11 cellular contexts compared by ENCODE assay signal in genomic region chr11:35106595-35106994, GRCh38. TPM values are rescaled to one million over a fixed set of nuclear protein-coding genes. Genes with fewer than 3 reads are reported as not detected.
A peak's percentile ranks its signal among the peaks of the same experiment; 100 is the strongest.
DNase-seq lines count a peak whose midpoint lies in the region; ATAC-seq and TF ChIP-seq lines count a peak whose summit lies in the region.
"Had no signal": no experiment of that assay in that cellular context is flagged by ENCODE, and none has a peak within 500 bp of the region (broad histone marks: within the 10 kb centered on the region; RNA-seq: fewer than 3 reads in every experiment).

No MANE protein-coding gene starts in this region.

- H3K4me1 ChIP-seq in BLaER1 (peaks cover 86% of the 10 kb centered on the region), OCI-LY3 (ENCODE audit: low read length) (peaks cover 64% of the 10 kb centered on the region), body of pancreas (peaks cover 4% of the 10 kb centered on the region)

- H3K27me3 ChIP-seq in BLaER1, result no peaks in the 10 kb centered on the region
- H3K27me3 ChIP-seq in OCI-LY3 (ENCODE audit: low read depth, low read length), result no peaks in the 10 kb centered on the region
- H3K27me3 ChIP-seq in body of pancreas, result no peaks in the 10 kb centered on the region

- 74 to 87% methylated on average over 2 of the region's 2 CpGs for WGBS in body of pancreas, 2 donors

- ATAC-seq in GM18907 (IDR thresholded peaks at IDR 0.05; ENCODE audit: unreplicated experiment) (peak; percentile 86), HG02973 (IDR thresholded peaks at IDR 0.05; ENCODE audit: unreplicated experiment) (peak; percentile 73), body of pancreas (no peak)

- intact Hi-C loops in body of pancreas (cut with DNase I), result no loop called here

- in situ Hi-C loops in GM13976 (cut with MboI; ENCODE audit: low sequenced_read_pairs, unreplicated experiment), result no loop called here

- TF ChIP-seq POLR2A in body of pancreas (IDR thresholded peaks at IDR 0.05), result no peak

- H3K4me2 ChIP-seq in BLaER1 (peak overlapping the region; percentile 83), OCI-LY3 (ENCODE audit: low read length) (peak overlapping the region; percentile 78)

- H3K9me3 ChIP-seq in BLaER1 (peaks cover 5% of the 10 kb centered on the region; the same call in 1 of the 2 replicates), OCI-LY3 (ENCODE audit: insufficient read depth, low read length) (no peaks in the 10 kb centered on the region), body of pancreas (no peaks in the 10 kb centered on the region)

- peak overlapping the region; percentile 15; the same call in 1 of the 2 replicates for H3K9ac ChIP-seq in BLaER1
- H3K9ac ChIP-seq in OCI-LY3 (ENCODE audit: low read length), result peak overlapping the region; percentile 59; the same call in 1 of the 2 replicates

- H3K36me3 ChIP-seq in BLaER1, result no peaks in the 10 kb centered on the region
- H3K36me3 ChIP-seq in OCI-LY3 (replicated peaks; ENCODE audit: low read depth, low read length), result no peaks in the 10 kb centered on the region
- H3K36me3 ChIP-seq in body of pancreas (replicated peaks in 1 of 2; ENCODE audit: insufficient read depth in 1 of 2, low read depth in 2 of 2), result no peaks in the 10 kb centered on the region

- H3K27ac ChIP-seq in BLaER1, result peak overlapping the region; percentile 60
- H3K27ac ChIP-seq in OCI-LY3 (ENCODE audit: low read length), result peak overlapping the region; percentile 73
- no peak overlapping the region for H3K27ac ChIP-seq in body of pancreas

- TF ChIP-seq CTCF in OCI-LY3 (IDR thresholded peaks at IDR 0.05; ENCODE audit: low read depth, low read length) (no peak), body of pancreas (IDR thresholded peaks at IDR 0.05) (no peak), GM13976 (IDR thresholded peaks at IDR 0.05; ENCODE audit: borderline replicate concordance, control extremely low read depth, extremely low read depth, insufficient read depth, missing control alignments) (no peak)

- H2AFZ ChIP-seq in OCI-LY3 (ENCODE audit: low read depth, low read length), result no peak overlapping the region

- DNase-seq in DMS53 (lab: John Stamatoyannopoulos, UW) (no peak), body of pancreas (no peak), GM13976 (ENCODE audit: low spot score) (no peak)
- no peak for DNase-seq in stimulated activated CD4-positive, alpha-beta T cell treated with anti-CD3 and anti-CD28 coated beads, Interleukin-15, amount 100 ng/mL, for 24 hours
- DNase-seq: H7, mammary epithelial cell, NCI-H187 had no signal

- no peaks in the 10 kb centered on the region for H3K79me2 ChIP-seq in OCI-LY3 (ENCODE audit: low read length)

- H4K20me1 ChIP-seq in BLaER1 (no peaks in the 10 kb centered on the region), OCI-LY3 (ENCODE audit: insufficient read depth, low read length) (no peaks in the 10 kb centered on the region)

- H3K4me3 ChIP-seq in BLaER1 (peak overlapping the region; percentile 39; the same call in 1 of the 2 replicates), OCI-LY3 (ENCODE audit: low read length) (peak overlapping the region; percentile 37), body of pancreas (no peak overlapping the region)

RNA-seq across cellular contexts. Expression of gene CD44, which starts 32.4 kb away (rescaled TPM):
- total RNA-seq in body of pancreas, result 100 to 1,000 TPM; 266 to 433 TPM

Comparison
In these comparisons a context has a peak if more than half of its experiments do, and no peak if none do; other contexts are left out.
1. H3K27ac ChIP-seq: peak in BLaER1 (single experiment) and OCI-LY3 (single experiment); none in body of pancreas (0 of 4).
2. H3K4me3 ChIP-seq: peak in BLaER1 (single experiment) and OCI-LY3 (single experiment); none in body of pancreas (0 of 2).